1 cellular context compared by ENCODE assay signal in the genomic region with DNA sequence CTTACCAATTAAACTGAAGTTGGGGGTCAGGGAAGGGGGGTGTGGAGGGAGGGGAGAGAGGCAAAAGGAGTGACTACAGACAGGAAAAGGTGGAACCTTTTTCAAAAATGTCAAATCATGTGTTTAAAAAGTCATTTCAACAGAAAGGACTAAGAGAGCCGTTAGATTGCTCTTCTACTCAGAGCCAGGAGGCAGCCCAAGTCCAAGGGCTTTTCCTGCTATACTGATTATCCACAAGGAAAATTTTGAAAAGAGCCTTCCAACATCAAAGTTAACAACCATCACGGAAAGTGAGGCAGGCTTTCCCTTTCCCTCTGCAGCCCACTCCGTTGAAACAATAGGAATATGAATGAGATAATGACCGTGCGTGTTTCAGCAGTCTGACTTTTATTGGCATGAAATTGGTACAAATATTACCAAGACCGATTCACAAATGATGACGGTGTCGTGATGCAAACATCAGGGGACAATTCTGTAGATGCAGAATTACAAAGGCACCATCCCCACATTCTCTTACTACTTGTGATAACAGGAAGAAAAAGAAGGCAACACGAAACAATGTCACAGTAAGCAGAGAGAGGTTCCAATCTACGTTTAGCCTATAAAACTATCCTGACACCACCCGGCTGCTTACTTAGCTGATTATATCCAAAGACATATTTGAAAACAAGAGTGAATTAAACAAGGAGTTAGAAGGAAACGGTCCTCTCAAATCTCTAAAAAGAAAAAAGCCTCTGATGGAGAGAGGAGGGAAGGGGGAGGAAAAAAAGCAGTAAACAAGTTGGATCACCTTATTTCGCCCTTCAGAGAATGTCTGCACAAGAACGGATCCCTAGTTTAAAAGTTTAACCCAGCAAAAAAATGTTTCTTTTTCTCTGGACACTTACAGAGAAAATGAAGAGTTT.
A peak's percentile ranks its signal among the peaks of the same experiment; 100 is the strongest.
TF ChIP-seq lines count a peak whose summit lies in the region.

No MANE protein-coding gene starts in this region.

TF ChIP-seq in HEK293, 187 proteins besides CTCF, POLR2A, EP300 and RAD21 (continued from another document):
- peak; percentile 19; the same call in 1 of the 2 replicates for TF ChIP-seq ZBTB17 (tag by site-specific recombination; IDR thresholded peaks at IDR 0.05)
- TF ChIP-seq ZNF175 (tag by site-specific recombination; IDR thresholded peaks at IDR 0.05): no peak
TF ChIP-seq in HEK293: peak in this region for 9.
